Comparison of ENCODE assay signal across 8 cellular contexts in the genomic region with DNA sequence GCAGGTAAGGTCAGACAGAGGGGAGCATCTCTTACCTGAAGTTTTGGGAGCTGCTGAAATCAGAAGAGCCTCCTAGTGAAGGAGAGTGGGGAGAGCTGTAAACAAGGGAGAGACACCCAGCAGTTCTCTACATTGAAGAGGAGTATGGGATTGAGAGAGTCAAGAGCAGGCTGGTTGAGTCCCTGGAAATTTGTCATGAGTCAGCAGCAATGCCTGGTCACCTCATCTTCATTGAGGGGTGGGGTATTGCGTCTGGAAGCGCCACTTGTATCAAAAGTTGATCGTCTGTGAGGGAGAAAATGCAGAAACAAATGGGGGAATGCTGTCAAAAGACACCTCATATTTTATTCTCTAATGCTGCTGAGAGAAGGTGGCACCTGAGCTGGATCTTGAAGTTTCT.
"Had no signal": no experiment of that assay in that cellular context is flagged by ENCODE, and none has a peak within 500 bp of the region (broad histone marks: within the 10 kb centered on the region; RNA-seq: fewer than 3 reads in every experiment).

No MANE protein-coding gene starts in this region.

- H3K4me3 ChIP-seq: GM23338, HAP-1 had no signal

- H3K4me2 ChIP-seq: GM23338 had no signal

- H3K36me3 Mint-ChIP-seq: IgD-negative memory B cell had no signal

- H3K9me3 Mint-ChIP-seq: GM23338, HFFc6 had no signal

- H3K36me3 ChIP-seq: HAP-1 had no signal

- H2AFZ ChIP-seq: GM23338 had no signal

- H3K27ac ChIP-seq: HL-60 had no signal

- H3K27me3 Mint-ChIP-seq: IgD-negative memory B cell had no signal

- H3K27ac Mint-ChIP-seq: GM23338, HFFc6, IgD-negative memory B cell had no signal

- H3K9me3 ChIP-seq: HAP-1 had no signal

- ATAC-seq: GM23338, HCT116 had no signal

- H3K4me1 Mint-ChIP-seq: GM23338 had no signal

- H3K4me3 Mint-ChIP-seq: GM23338, HFFc6, IgD-negative memory B cell had no signal

- H3K4me1 ChIP-seq: HAP-1 had no signal

- DNase-seq: H7, HFFc6, KG1 had no signal
